ENCODE assay signal across 2 cellular contexts in genomic region chr13:50412046-50412617, GRCh38.
TF ChIP-seq lines count a peak whose summit lies in the region.

No MANE protein-coding gene starts in this region.

TF ChIP-seq in IMR-90, 13 proteins besides CTCF, POLR2A, EP300 and RAD21:
- TF ChIP-seq FOS (IDR thresholded peaks at IDR 0.05; ENCODE audit: low read depth, low read length), result no peak
- TF ChIP-seq, protein P1, sequence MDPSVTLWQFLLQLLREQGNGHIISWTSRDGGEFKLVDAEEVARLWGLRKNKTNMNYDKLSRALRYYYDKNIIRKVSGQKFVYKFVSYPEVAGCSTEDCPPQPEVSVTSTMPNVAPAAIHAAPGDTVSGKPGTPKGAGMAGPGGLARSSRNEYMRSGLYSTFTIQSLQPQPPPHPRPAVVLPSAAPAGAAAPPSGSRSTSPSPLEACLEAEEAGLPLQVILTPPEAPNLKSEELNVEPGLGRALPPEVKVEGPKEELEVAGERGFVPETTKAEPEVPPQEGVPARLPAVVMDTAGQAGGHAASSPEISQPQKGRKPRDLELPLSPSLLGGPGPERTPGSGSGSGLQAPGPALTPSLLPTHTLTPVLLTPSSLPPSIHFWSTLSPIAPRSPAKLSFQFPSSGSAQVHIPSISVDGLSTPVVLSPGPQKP (IDR thresholded peaks at IDR 0.05; ENCODE audit: borderline replicate concordance, low read depth, low read length), result no peak
- no peak for TF ChIP-seq CHD1 (IDR thresholded peaks at IDR 0.05; ENCODE audit: low read depth, low read length)
- no peak for TF ChIP-seq CEBPB (IDR thresholded peaks at IDR 0.05; ENCODE audit: low read depth, low read length)
- TF ChIP-seq MAFK (IDR thresholded peaks at IDR 0.05; ENCODE audit: low read depth, low read length), result no peak
- TF ChIP-seq RCOR1 (IDR thresholded peaks at IDR 0.05; ENCODE audit: insufficient replicate concordance, low read length), result no peak
- TF ChIP-seq MXI1 (IDR thresholded peaks at IDR 0.05; ENCODE audit: borderline replicate concordance, low read depth, low read length), result no peak
- TF ChIP-seq NFE2L2 (IDR thresholded peaks at IDR 0.05; ENCODE audit: low read depth, low read length), result no peak
- no peak for TF ChIP-seq BHLHE40 (IDR thresholded peaks at IDR 0.05; ENCODE audit: low read depth, low read length)
- no peak for TF ChIP-seq MAZ (IDR thresholded peaks at IDR 0.05; ENCODE audit: borderline replicate concordance, low read depth, low read length)
- TF ChIP-seq, protein P2, sequence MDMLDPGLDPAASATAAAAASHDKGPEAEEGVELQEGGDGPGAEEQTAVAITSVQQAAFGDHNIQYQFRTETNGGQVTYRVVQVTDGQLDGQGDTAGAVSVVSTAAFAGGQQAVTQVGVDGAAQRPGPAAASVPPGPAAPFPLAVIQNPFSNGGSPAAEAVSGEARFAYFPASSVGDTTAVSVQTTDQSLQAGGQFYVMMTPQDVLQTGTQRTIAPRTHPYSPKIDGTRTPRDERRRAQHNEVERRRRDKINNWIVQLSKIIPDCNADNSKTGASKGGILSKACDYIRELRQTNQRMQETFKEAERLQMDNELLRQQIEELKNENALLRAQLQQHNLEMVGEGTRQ (IDR thresholded peaks at IDR 0.05; ENCODE audit: low read depth, low read length), result no peak
- TF ChIP-seq SMC3 (IDR thresholded peaks at IDR 0.05; ENCODE audit: low read depth, low read length), result no peak
- no peak for TF ChIP-seq RFX5 (IDR thresholded peaks at IDR 0.05; ENCODE audit: low read depth, low read length)

TF ChIP-seq in SK-N-SH, 30 proteins besides CTCF, POLR2A, EP300 and RAD21:
- no peak for TF ChIP-seq RCOR1 (IDR thresholded peaks at IDR 0.05; ENCODE audit: low read length)
- no peak for TF ChIP-seq GABPA (IDR thresholded peaks at IDR 0.05; ENCODE audit: low read depth)
- TF ChIP-seq SMC3 (IDR thresholded peaks at IDR 0.05; ENCODE audit: low read depth, low read length), result no peak
- peak; percentile 27; the same call in 1 of the 2 replicates for TF ChIP-seq NFIC (IDR thresholded peaks at IDR 0.05; ENCODE audit: borderline replicate concordance)
- TF ChIP-seq MEF2A (IDR thresholded peaks at IDR 0.05; ENCODE audit: borderline replicate concordance, low read depth), result no peak
- TF ChIP-seq PBX3 (IDR thresholded peaks at IDR 0.05), result peak; percentile 55
- TF ChIP-seq ELF1 (IDR thresholded peaks at IDR 0.05), result no peak
- TF ChIP-seq TCF12 (IDR thresholded peaks at IDR 0.05), result peak; percentile 76
